In the genomic region with DNA sequence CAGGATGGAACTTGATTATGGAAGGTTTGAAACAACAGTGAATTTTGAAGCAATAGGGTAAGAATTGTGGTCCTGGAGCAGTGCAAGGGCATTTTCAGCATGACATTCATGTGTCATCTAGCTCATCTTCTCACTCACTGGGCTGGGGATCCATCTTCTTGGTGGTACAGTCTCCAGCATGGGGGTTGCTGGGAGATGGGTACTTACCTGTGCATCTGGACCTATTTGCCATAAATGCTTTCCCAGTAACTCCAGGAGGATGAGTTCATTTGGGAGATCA, we compare ENCODE assay signal across 1 cellular context.
A peak's percentile ranks its signal among the peaks of the same experiment; 100 is the strongest.
TF ChIP-seq lines count a peak whose summit lies in the region.

No MANE protein-coding gene starts in this region.

TF ChIP-seq in K562, 482 proteins besides CTCF, POLR2A, EP300 and RAD21 (continued from another document and continues in another):
- TF ChIP-seq, protein P1, sequence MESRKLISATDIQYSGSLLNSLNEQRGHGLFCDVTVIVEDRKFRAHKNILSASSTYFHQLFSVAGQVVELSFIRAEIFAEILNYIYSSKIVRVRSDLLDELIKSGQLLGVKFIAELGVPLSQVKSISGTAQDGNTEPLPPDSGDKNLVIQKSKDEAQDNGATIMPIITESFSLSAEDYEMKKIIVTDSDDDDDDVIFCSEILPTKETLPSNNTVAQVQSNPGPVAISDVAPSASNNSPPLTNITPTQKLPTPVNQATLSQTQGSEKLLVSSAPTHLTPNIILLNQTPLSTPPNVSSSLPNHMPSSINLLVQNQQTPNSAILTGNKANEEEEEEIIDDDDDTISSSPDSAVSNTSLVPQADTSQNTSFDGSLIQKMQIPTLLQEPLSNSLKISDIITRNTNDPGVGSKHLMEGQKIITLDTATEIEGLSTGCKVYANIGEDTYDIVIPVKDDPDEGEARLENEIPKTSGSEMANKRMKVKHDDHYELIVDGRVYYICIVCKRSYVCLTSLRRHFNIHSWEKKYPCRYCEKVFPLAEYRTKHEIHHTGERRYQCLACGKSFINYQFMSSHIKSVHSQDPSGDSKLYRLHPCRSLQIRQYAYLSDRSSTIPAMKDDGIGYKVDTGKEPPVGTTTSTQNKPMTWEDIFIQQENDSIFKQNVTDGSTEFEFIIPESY (CRISPR knock-in tag; IDR thresholded peaks at IDR 0.05) = no peak
- TF ChIP-seq HDAC1 (IDR thresholded peaks at IDR 0.05) (no peak), NONO (IDR thresholded peaks at IDR 0.05; ENCODE audit: low read depth in 2 of 2, low read length in 1 of 2) (no peak), NCOA4 (IDR thresholded peaks at IDR 0.05; ENCODE audit: partially characterized antibody) (no peak), FOXK2 (conservative IDR thresholded peaks at IDR 0.05 in 1 of 2, IDR thresholded peaks at IDR 0.05 in 1 of 2; ENCODE audit: low read depth in 2 of 2) (no peak), ZNF609 (CRISPR knock-in tag; IDR thresholded peaks at IDR 0.05; ENCODE audit: borderline replicate concordance) (no peak), MED1 (CRISPR knock-in tag; IDR thresholded peaks at IDR 0.05; ENCODE audit: borderline replicate concordance) (no peak), ERF (CRISPR knock-in tag; IDR thresholded peaks at IDR 0.05) (no peak), NFE2L1 (tag; IDR thresholded peaks at IDR 0.05; ENCODE audit: borderline replicate concordance, low read depth) (no peak), EWSR1 (IDR thresholded peaks at IDR 0.05; ENCODE audit: borderline replicate concordance, low read depth, partially characterized antibody) (no peak), GABPA (tag; conservative IDR thresholded peaks at IDR 0.05; ENCODE audit: low read depth) (no peak), CBFA2T3 (IDR thresholded peaks at IDR 0.05) (no peak), ZNF263 (CRISPR knock-in tag; IDR thresholded peaks at IDR 0.05; ENCODE audit: borderline replicate concordance) (no peak), ZNF699 (CRISPR knock-in tag; IDR thresholded peaks at IDR 0.05; ENCODE audit: insufficient replicate concordance) (no peak), KDM5B (IDR thresholded peaks at IDR 0.05; ENCODE audit: insufficient replicate concordance, low read depth, low read length) (no peak), BCL6 (CRISPR knock-in tag; IDR thresholded peaks at IDR 0.05) (no peak), POLR2G (IDR thresholded peaks at IDR 0.05; ENCODE audit: low read depth, low read length) (0 out of 2 replicates have a peak, but pooled peaks have one; percentile 13), ZNF57 (CRISPR knock-in tag; IDR thresholded peaks at IDR 0.05) (no peak), ELF1 (tag; IDR thresholded peaks at IDR 0.05) (0 out of 2 replicates have a peak, but pooled peaks have one; percentile 17), ZFP91 (CRISPR knock-in tag; IDR thresholded peaks at IDR 0.05) (no peak), ZNF143 (CRISPR knock-in tag; IDR thresholded peaks at IDR 0.05) (no peak), SMARCE1 (IDR thresholded peaks at IDR 0.05) (no peak), KDM1A (IDR thresholded peaks at IDR 0.05) (no peak), BRCA1 (IDR thresholded peaks at IDR 0.05) (no peak), BRCA1 (CRISPR knock-in tag; IDR thresholded peaks at IDR 0.05) (no peak), SIRT6 (IDR thresholded peaks at IDR 0.05; ENCODE audit: low read depth, low read length) (no peak), MXI1 (IDR thresholded peaks at IDR 0.05; ENCODE audit: low read depth, low read length) (0 out of 2 replicates have a peak, but pooled peaks have one; percentile 2), ARHGAP35 (IDR thresholded peaks at IDR 0.05; ENCODE audit: partially characterized antibody) (no peak), FOXP1 (CRISPR knock-in tag; IDR thresholded peaks at IDR 0.05) (no peak), POLR2AphosphoS2 (IDR thresholded peaks at IDR 0.05; ENCODE audit: low read length) (peak; percentile 19; the same call in 1 of the 2 replicates), ATF3 (IDR thresholded peaks at IDR 0.05) (no peak), ATF3 (CRISPR knock-in tag; conservative IDR thresholded peaks at IDR 0.05) (no peak), TEAD2 (tag; IDR thresholded peaks at IDR 0.05) (no peak), ZNF764 (CRISPR knock-in tag; IDR thresholded peaks at IDR 0.05; ENCODE audit: low read depth) (no peak), RUNX1 (IDR thresholded peaks at IDR 0.05; ENCODE audit: low read depth) (no peak), KHSRP (IDR thresholded peaks at IDR 0.05) (no peak), FOXP4 (CRISPR knock-in tag; IDR thresholded peaks at IDR 0.05; ENCODE audit: borderline replicate concordance) (no peak), GATAD2A (IDR thresholded peaks at IDR 0.05) (no peak), CTBP1 (IDR thresholded peaks at IDR 0.05; ENCODE audit: borderline replicate concordance) (peak; percentile 52; the same call in 1 of the 2 replicates), SRSF9 (IDR thresholded peaks at IDR 0.05; ENCODE audit: borderline replicate concordance, low read depth, low read length) (no peak), TRIM25 (IDR thresholded peaks at IDR 0.05; ENCODE audit: borderline replicate concordance) (no peak), ZC3H8 (IDR thresholded peaks at IDR 0.05) (no peak), RBBP5 (IDR thresholded peaks at IDR 0.05; ENCODE audit: borderline replicate concordance, insufficient read depth, low read length, poor library complexity, severe bottlenecking) (no peak), ZNF668 (CRISPR knock-in tag; IDR thresholded peaks at IDR 0.05) (no peak), ZMIZ1 (IDR thresholded peaks at IDR 0.05; ENCODE audit: low read depth in 2 of 2, low read length in 2 of 2) (no peak), PHF21A (IDR thresholded peaks at IDR 0.05; ENCODE audit: borderline replicate concordance, low read depth) (no peak)
- TF ChIP-seq, protein P2, sequence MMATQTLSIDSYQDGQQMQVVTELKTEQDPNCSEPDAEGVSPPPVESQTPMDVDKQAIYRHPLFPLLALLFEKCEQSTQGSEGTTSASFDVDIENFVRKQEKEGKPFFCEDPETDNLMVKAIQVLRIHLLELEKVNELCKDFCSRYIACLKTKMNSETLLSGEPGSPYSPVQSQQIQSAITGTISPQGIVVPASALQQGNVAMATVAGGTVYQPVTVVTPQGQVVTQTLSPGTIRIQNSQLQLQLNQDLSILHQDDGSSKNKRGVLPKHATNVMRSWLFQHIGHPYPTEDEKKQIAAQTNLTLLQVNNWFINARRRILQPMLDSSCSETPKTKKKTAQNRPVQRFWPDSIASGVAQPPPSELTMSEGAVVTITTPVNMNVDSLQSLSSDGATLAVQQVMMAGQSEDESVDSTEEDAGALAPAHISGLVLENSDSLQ (IDR thresholded peaks at IDR 0.05) = no peak
- TF ChIP-seq, protein P3, sequence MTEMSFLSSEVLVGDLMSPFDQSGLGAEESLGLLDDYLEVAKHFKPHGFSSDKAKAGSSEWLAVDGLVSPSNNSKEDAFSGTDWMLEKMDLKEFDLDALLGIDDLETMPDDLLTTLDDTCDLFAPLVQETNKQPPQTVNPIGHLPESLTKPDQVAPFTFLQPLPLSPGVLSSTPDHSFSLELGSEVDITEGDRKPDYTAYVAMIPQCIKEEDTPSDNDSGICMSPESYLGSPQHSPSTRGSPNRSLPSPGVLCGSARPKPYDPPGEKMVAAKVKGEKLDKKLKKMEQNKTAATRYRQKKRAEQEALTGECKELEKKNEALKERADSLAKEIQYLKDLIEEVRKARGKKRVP (CRISPR knock-in tag; IDR thresholded peaks at IDR 0.05) = no peak
